Comparison of ENCODE assay signal across 26 cellular contexts in genomic region chr12:54989829-54990228, GRCh38. TPM values are rescaled to one million over a fixed set of nuclear protein-coding genes. Genes with fewer than 3 reads are reported as not detected.
A peak's percentile ranks its signal among the peaks of the same experiment; 100 is the strongest.
DNase-seq lines count a peak whose midpoint lies in the region; ATAC-seq and TF ChIP-seq lines count a peak whose summit lies in the region.
"Had no signal": no experiment of that assay in that cellular context is flagged by ENCODE, and none has a peak within 500 bp of the region (broad histone marks: within the 10 kb centered on the region; RNA-seq: fewer than 3 reads in every experiment).

No MANE protein-coding gene starts in this region.

- no peaks in the 10 kb centered on the region for H3K9me3 ChIP-seq in CD8-positive, alpha-beta T cell (ENCODE audit: low read length)
- H3K9me3 ChIP-seq: BLaER1, Peyer's patch had no signal

- CTCF ChIA-PET in CD8-positive, alpha-beta T cell (lab: Charles Lee): interaction anchor here (1.0 to 1.2 kb wide), 3 partner anchors 79 to 240 kb away, joined by 3 to 10 read pairs (median 5); no protein-coding TSS in a partner anchor
- CTCF ChIA-PET in activated CD8-positive, alpha-beta T cell treated with anti-CD3 and anti-CD28 coated beads, Interleukin-2, amount 10 ng/mL, durations not matched to agents 7 days and 5 days (lab: Charles Lee): interaction anchor here (1.0 to 1.2 kb wide), 3 partner anchors 31 to 230 kb away, joined by 3 to 10 read pairs (median 6); no protein-coding TSS in a partner anchor

- peaks cover 69% of the 10 kb centered on the region for H3K4me1 ChIP-seq in CD8-positive, alpha-beta T cell (ENCODE audit: insufficient read depth, low read length)

- no peak for TF ChIP-seq POLR2A in lower leg skin (IDR thresholded peaks at IDR 0.05)

- peaks cover 54% of the 10 kb centered on the region for H3K4me1 Mint-ChIP-seq in T-helper 1 cell treated with Interleukin-12 subunit alpha and Interleukin-12 subunit beta and Interleukin-4 antibody, amounts not matched to agents 30 μg/mL and 1 μg/mL, for 36 hours (ENCODE audit: low read depth)
- peaks cover 80% of the 10 kb centered on the region for H3K4me1 Mint-ChIP-seq in CD8-positive, alpha-beta T cell (ENCODE audit: low read depth)
- H3K4me1 Mint-ChIP-seq in activated CD8-positive, alpha-beta T cell treated with anti-CD3 and anti-CD28 coated beads, Interleukin-2, amount 10 ng/mL, durations not matched to agents 7 days and 5 days (ENCODE audit: low read depth): peaks cover 59% of the 10 kb centered on the region
- H3K4me1 Mint-ChIP-seq in memory B cell: peaks cover 42% of the 10 kb centered on the region
- H3K4me1 Mint-ChIP-seq: neural crest cell had no signal

- H3K27me3 Mint-ChIP-seq in T-helper 1 cell treated with Interleukin-12 subunit alpha and Interleukin-12 subunit beta and Interleukin-4 antibody, amounts not matched to agents 30 μg/mL and 1 μg/mL, for 36 hours (ENCODE audit: low read depth): no peaks in the 10 kb centered on the region
- H3K27me3 Mint-ChIP-seq in CD8-positive, alpha-beta T cell (ENCODE audit: low read depth): no peaks in the 10 kb centered on the region
- H3K27me3 Mint-ChIP-seq in activated CD8-positive, alpha-beta T cell treated with anti-CD3 and anti-CD28 coated beads, Interleukin-2, amount 10 ng/mL, durations not matched to agents 7 days and 5 days (ENCODE audit: low read depth): no peaks in the 10 kb centered on the region
- no peaks in the 10 kb centered on the region for H3K27me3 Mint-ChIP-seq in memory B cell

- TF ChIP-seq CTCF in CD8-positive, alpha-beta T cell (IDR thresholded peaks at IDR 0.05): no peak
- TF ChIP-seq CTCF in lower leg skin (IDR thresholded peaks at IDR 0.05): no peak

- no peak overlapping the region for H3K4me3 ChIP-seq in CD8-positive, alpha-beta T cell (ENCODE audit: low read depth, low read length)
- no peak overlapping the region for H3K4me3 ChIP-seq in lower leg skin (ENCODE audit: low read depth, poor library complexity, severe bottlenecking)
- H3K4me3 ChIP-seq: BLaER1, Peyer's patch had no signal

- peak overlapping the region; percentile 40 for H3K4me3 Mint-ChIP-seq in T-helper 1 cell treated with Interleukin-12 subunit alpha and Interleukin-12 subunit beta and Interleukin-4 antibody, amounts not matched to agents 30 μg/mL and 1 μg/mL, for 36 hours
- H3K4me3 Mint-ChIP-seq in CD8-positive, alpha-beta T cell: peak overlapping the region; percentile 90
- H3K4me3 Mint-ChIP-seq in activated CD8-positive, alpha-beta T cell treated with anti-CD3 and anti-CD28 coated beads, Interleukin-2, amount 10 ng/mL, durations not matched to agents 7 days and 5 days: no peak overlapping the region
- H3K4me3 Mint-ChIP-seq in memory B cell: peak overlapping the region; percentile 2
- H3K4me3 Mint-ChIP-seq: neural crest cell had no signal

- H3K27ac Mint-ChIP-seq in T-helper 1 cell treated with Interleukin-12 subunit alpha and Interleukin-12 subunit beta and Interleukin-4 antibody, amounts not matched to agents 30 μg/mL and 1 μg/mL, for 36 hours: peak overlapping the region; percentile 56
- H3K27ac Mint-ChIP-seq in CD8-positive, alpha-beta T cell: peak overlapping the region; percentile 99
- peak overlapping the region; percentile 40 for H3K27ac Mint-ChIP-seq in activated CD8-positive, alpha-beta T cell treated with anti-CD3 and anti-CD28 coated beads, Interleukin-2, amount 10 ng/mL, durations not matched to agents 7 days and 5 days
- H3K27ac Mint-ChIP-seq in memory B cell: peak overlapping the region; percentile 96

- no peaks in the 10 kb centered on the region for H3K9me3 Mint-ChIP-seq in T-helper 1 cell treated with Interleukin-12 subunit alpha and Interleukin-12 subunit beta and Interleukin-4 antibody, amounts not matched to agents 30 μg/mL and 1 μg/mL, for 36 hours
- no peaks in the 10 kb centered on the region for H3K9me3 Mint-ChIP-seq in CD8-positive, alpha-beta T cell
- no peaks in the 10 kb centered on the region for H3K9me3 Mint-ChIP-seq in activated CD8-positive, alpha-beta T cell treated with anti-CD3 and anti-CD28 coated beads, Interleukin-2, amount 10 ng/mL, durations not matched to agents 7 days and 5 days (ENCODE audit: insufficient read depth)
- H3K9me3 Mint-ChIP-seq in memory B cell: no peaks in the 10 kb centered on the region
- H3K9me3 Mint-ChIP-seq: neural crest cell had no signal

- peaks cover 4% of the 10 kb centered on the region for H3K36me3 Mint-ChIP-seq in T-helper 1 cell treated with Interleukin-12 subunit alpha and Interleukin-12 subunit beta and Interleukin-4 antibody, amounts not matched to agents 30 μg/mL and 1 μg/mL, for 36 hours (ENCODE audit: low read depth)
- H3K36me3 Mint-ChIP-seq in CD8-positive, alpha-beta T cell: peaks cover 4% of the 10 kb centered on the region
- H3K36me3 Mint-ChIP-seq in activated CD8-positive, alpha-beta T cell treated with anti-CD3 and anti-CD28 coated beads, Interleukin-2, amount 10 ng/mL, durations not matched to agents 7 days and 5 days (ENCODE audit: low read depth): peaks cover 2% of the 10 kb centered on the region
- peaks cover 2% of the 10 kb centered on the region for H3K36me3 Mint-ChIP-seq in memory B cell

- no peak for ATAC-seq in CD8-positive, alpha-beta T cell
- ATAC-seq in activated CD8-positive, alpha-beta T cell treated with anti-CD3 and anti-CD28 coated beads, Interleukin-2, amount 10 ng/mL, durations not matched to agents 7 days and 5 days: no peak
- ATAC-seq in memory B cell (ENCODE audit: low read depth): no peak

- intact Hi-C loops in CD8-positive, alpha-beta T cell (cut with DNase I, micrococcal nuclease): loop anchor here (2.0 to 10.0 kb wide), 3 partner anchors 33 to 575 kb away; partner anchors contain the start of gene ITGA5 (in 1 of the 2)
- intact Hi-C loops in lower leg skin (cut with DNase I; ENCODE audit: low total_unique reads): loop anchor here (5.0 kb wide), 1 partner anchor 87 kb away; no protein-coding TSS in a partner anchor

- DNase-seq in T-helper 1 cell (no peak), memory B cell (ENCODE audit: low spot score in 2 of 2) (no peak), ureter (ENCODE audit: low spot score) (no peak), lower leg skin (ENCODE audit: low spot score in 2 of 2) (no peak), Kasumi-1 (lab: John Stamatoyannopoulos, UW) (no peak)
- no peak for DNase-seq in CD8-positive, alpha-beta T cell
- DNase-seq in activated CD8-positive, alpha-beta T cell treated with anti-CD3 and anti-CD28 coated beads, Interleukin-2, amount 10 ng/mL, durations not matched to agents 7 days and 5 days: no peak
- DNase-seq: activated CD4-positive, alpha-beta T cell treated with anti-CD3 and anti-CD28 coated beads, Interleukin-2, amount 50 U/mL, for 4 hours; activated effector memory CD4-positive, alpha-beta T cell treated with Interleukin-2 at 50 U/mL for 16 hours; DMS53; foreskin fibroblast; GOT3; kidney glomerular epithelial cell; NCI-H1105; NCI-H2171; NCI-H82; Peyer's patch; stimulated activated CD8-positive, alpha-beta memory T cell treated with anti-CD3 and anti-CD28 coated beads, Interleukin-4, amount 100 ng/mL, for 48 hours had no signal

- WGBS in lower leg skin, 2 donors: 48 to 65% methylated on average over 1 of the region's 1 CpG

- H3K36me3 ChIP-seq in CD8-positive, alpha-beta T cell (ENCODE audit: insufficient read depth, low read length): no peaks in the 10 kb centered on the region
- H3K36me3 ChIP-seq: BLaER1, Peyer's patch had no signal

- POLR2A ChIA-PET in CD8-positive, alpha-beta T cell (lab: Charles Lee): no interaction called here
- POLR2A ChIA-PET in activated CD8-positive, alpha-beta T cell treated with anti-CD3 and anti-CD28 coated beads, Interleukin-2, amount 10 ng/mL, durations not matched to agents 7 days and 5 days (lab: Charles Lee): interaction anchor here (0.7 kb wide), 1 partner anchor 10 kb away, joined by 3 read pairs; no protein-coding TSS in a partner anchor

- no peak overlapping the region for H3K27ac ChIP-seq in CD8-positive, alpha-beta T cell (ENCODE audit: low read depth, low read length)
- H3K27ac ChIP-seq: BLaER1 had no signal

- H3K27me3 ChIP-seq in CD8-positive, alpha-beta T cell (ENCODE audit: insufficient read depth, low read length): no peaks in the 10 kb centered on the region
- H3K27me3 ChIP-seq: BLaER1, Peyer's patch had no signal

RNA-seq across cellular contexts. Expression of gene TESPA1, which starts 5.3 kb away (rescaled TPM):
- total RNA-seq in CD8-positive, alpha-beta T cell: 10 to 100 TPM; 70.9 to 84.8 TPM
- 10 to 100 TPM; 81.0 to 84.6 TPM for total RNA-seq in activated CD8-positive, alpha-beta T cell treated with anti-CD3 and anti-CD28 coated beads, Interleukin-2, amount 10 ng/mL, durations not matched to agents 7 days and 5 days
- total RNA-seq in ureter (1.3 TPM), lower leg skin (under 1 TPM in 1 of 4 donors, not detected in 3; 0.68 TPM)
- total RNA-seq: A172, LHCN-M2, neural crest cell, pulmonary artery endothelial cell, SK-MEL-5 had no signal

RNA-seq across cellular contexts. Expression of gene NEUROD4, which starts 29.9 kb away (rescaled TPM):
- not detected for total RNA-seq in CD8-positive, alpha-beta T cell
- not detected for total RNA-seq in activated CD8-positive, alpha-beta T cell treated with anti-CD3 and anti-CD28 coated beads, Interleukin-2, amount 10 ng/mL, durations not matched to agents 7 days and 5 days
- total RNA-seq in ureter: not detected
- total RNA-seq in lower leg skin: not detected
- total RNA-seq: A172, LHCN-M2, mesenteric fat pad, Peyer's patch, pulmonary artery endothelial cell, SK-MEL-5 had no signal

Comparison
In these comparisons a context has a peak if more than half of its experiments do, and no peak if none do; other contexts are left out.
1. H3K27ac Mint-ChIP-seq: peak in every context shown above with its lines; median percentile 99 in CD8-positive, alpha-beta T cell; 96 in memory B cell; 56 in T-helper 1 cell treated with Interleukin-12 subunit alpha and Interleukin-12 subunit beta and Interleukin-4 antibody, amounts not matched to agents 30 μg/mL and 1 μg/mL, for 36 hours; 40 in activated CD8-positive, alpha-beta T cell treated with anti-CD3 and anti-CD28 coated beads, Interleukin-2, amount 10 ng/mL, durations not matched to agents 7 days and 5 days.
2. RNA of gene TESPA1, which starts 5.3 kb away (total RNA-seq): 70.9 to 84.8 TPM in CD8-positive, alpha-beta T cell and 81.0 to 84.6 TPM in activated CD8-positive, alpha-beta T cell treated with anti-CD3 and anti-CD28 coated beads, Interleukin-2, amount 10 ng/mL, durations not matched to agents 7 days and 5 days; 1.3 TPM in ureter (single experiment) and 0.68 TPM in lower leg skin; every median in the first group is over 10 times any median in the second.